Comparison of ENCODE assay signal across 1 cellular context in genomic region chr12:25769076-25769945, GRCh38.
TF ChIP-seq lines count a peak whose summit lies in the region.

No MANE protein-coding gene starts in this region.

TF ChIP-seq in WTC11, 78 proteins besides CTCF, POLR2A, EP300 and RAD21:
- TF ChIP-seq, protein P1, sequence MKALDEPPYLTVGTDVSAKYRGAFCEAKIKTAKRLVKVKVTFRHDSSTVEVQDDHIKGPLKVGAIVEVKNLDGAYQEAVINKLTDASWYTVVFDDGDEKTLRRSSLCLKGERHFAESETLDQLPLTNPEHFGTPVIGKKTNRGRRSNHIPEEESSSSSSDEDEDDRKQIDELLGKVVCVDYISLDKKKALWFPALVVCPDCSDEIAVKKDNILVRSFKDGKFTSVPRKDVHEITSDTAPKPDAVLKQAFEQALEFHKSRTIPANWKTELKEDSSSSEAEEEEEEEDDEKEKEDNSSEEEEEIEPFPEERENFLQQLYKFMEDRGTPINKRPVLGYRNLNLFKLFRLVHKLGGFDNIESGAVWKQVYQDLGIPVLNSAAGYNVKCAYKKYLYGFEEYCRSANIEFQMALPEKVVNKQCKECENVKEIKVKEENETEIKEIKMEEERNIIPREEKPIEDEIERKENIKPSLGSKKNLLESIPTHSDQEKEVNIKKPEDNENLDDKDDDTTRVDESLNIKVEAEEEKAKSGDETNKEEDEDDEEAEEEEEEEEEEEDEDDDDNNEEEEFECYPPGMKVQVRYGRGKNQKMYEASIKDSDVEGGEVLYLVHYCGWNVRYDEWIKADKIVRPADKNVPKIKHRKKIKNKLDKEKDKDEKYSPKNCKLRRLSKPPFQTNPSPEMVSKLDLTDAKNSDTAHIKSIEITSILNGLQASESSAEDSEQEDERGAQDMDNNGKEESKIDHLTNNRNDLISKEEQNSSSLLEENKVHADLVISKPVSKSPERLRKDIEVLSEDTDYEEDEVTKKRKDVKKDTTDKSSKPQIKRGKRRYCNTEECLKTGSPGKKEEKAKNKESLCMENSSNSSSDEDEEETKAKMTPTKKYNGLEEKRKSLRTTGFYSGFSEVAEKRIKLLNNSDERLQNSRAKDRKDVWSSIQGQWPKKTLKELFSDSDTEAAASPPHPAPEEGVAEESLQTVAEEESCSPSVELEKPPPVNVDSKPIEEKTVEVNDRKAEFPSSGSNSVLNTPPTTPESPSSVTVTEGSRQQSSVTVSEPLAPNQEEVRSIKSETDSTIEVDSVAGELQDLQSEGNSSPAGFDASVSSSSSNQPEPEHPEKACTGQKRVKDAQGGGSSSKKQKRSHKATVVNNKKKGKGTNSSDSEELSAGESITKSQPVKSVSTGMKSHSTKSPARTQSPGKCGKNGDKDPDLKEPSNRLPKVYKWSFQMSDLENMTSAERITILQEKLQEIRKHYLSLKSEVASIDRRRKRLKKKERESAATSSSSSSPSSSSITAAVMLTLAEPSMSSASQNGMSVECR (CRISPR knock-in tag; IDR thresholded peaks at IDR 0.05; ENCODE audit: borderline replicate concordance) = no peak
- TF ChIP-seq, protein P2, sequence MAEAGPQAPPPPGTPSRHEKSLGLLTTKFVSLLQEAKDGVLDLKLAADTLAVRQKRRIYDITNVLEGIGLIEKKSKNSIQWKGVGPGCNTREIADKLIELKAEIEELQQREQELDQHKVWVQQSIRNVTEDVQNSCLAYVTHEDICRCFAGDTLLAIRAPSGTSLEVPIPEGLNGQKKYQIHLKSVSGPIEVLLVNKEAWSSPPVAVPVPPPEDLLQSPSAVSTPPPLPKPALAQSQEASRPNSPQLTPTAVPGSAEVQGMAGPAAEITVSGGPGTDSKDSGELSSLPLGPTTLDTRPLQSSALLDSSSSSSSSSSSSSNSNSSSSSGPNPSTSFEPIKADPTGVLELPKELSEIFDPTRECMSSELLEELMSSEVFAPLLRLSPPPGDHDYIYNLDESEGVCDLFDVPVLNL (CRISPR knock-in tag; IDR thresholded peaks at IDR 0.05; ENCODE audit: borderline replicate concordance, low read depth) = no peak
- no peak for TF ChIP-seq MYBL2 (CRISPR knock-in tag; IDR thresholded peaks at IDR 0.05)
- no peak for TF ChIP-seq ZNF121 (CRISPR knock-in tag; IDR thresholded peaks at IDR 0.05)
- no peak for TF ChIP-seq IRF2 (CRISPR knock-in tag; IDR thresholded peaks at IDR 0.05; ENCODE audit: borderline replicate concordance, low read depth)
- TF ChIP-seq, protein P3, sequence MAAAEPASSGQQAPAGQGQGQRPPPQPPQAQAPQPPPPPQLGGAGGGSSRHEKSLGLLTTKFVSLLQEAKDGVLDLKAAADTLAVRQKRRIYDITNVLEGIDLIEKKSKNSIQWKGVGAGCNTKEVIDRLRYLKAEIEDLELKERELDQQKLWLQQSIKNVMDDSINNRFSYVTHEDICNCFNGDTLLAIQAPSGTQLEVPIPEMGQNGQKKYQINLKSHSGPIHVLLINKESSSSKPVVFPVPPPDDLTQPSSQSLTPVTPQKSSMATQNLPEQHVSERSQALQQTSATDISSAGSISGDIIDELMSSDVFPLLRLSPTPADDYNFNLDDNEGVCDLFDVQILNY (CRISPR knock-in tag; IDR thresholded peaks at IDR 0.05) = no peak
- TF ChIP-seq GRHL2 (CRISPR knock-in tag; IDR thresholded peaks at IDR 0.05; ENCODE audit: insufficient replicate concordance, severe bottlenecking) = no peak
- no peak for TF ChIP-seq SP1 (CRISPR knock-in tag; conservative IDR thresholded peaks at IDR 0.05)
- no peak for TF ChIP-seq HMGA2 (CRISPR knock-in tag; IDR thresholded peaks at IDR 0.05)
- TF ChIP-seq FOXP1 (CRISPR knock-in tag; IDR thresholded peaks at IDR 0.05; ENCODE audit: borderline replicate concordance) = no peak
- no peak for TF ChIP-seq RELA (CRISPR knock-in tag; IDR thresholded peaks at IDR 0.05; ENCODE audit: borderline replicate concordance)
- no peak for TF ChIP-seq GTF2I (CRISPR knock-in tag; conservative IDR thresholded peaks at IDR 0.05)
- no peak for TF ChIP-seq JUN (CRISPR knock-in tag; IDR thresholded peaks at IDR 0.05)
- TF ChIP-seq MXD4 (CRISPR knock-in tag; IDR thresholded peaks at IDR 0.05; ENCODE audit: borderline replicate concordance) = no peak
- no peak for TF ChIP-seq ESRRA (CRISPR knock-in tag; IDR thresholded peaks at IDR 0.05; ENCODE audit: borderline replicate concordance)
- no peak for TF ChIP-seq CREM (CRISPR knock-in tag; IDR thresholded peaks at IDR 0.05)
- TF ChIP-seq ZNF671 (CRISPR knock-in tag; IDR thresholded peaks at IDR 0.05) = no peak
- TF ChIP-seq, protein P4, sequence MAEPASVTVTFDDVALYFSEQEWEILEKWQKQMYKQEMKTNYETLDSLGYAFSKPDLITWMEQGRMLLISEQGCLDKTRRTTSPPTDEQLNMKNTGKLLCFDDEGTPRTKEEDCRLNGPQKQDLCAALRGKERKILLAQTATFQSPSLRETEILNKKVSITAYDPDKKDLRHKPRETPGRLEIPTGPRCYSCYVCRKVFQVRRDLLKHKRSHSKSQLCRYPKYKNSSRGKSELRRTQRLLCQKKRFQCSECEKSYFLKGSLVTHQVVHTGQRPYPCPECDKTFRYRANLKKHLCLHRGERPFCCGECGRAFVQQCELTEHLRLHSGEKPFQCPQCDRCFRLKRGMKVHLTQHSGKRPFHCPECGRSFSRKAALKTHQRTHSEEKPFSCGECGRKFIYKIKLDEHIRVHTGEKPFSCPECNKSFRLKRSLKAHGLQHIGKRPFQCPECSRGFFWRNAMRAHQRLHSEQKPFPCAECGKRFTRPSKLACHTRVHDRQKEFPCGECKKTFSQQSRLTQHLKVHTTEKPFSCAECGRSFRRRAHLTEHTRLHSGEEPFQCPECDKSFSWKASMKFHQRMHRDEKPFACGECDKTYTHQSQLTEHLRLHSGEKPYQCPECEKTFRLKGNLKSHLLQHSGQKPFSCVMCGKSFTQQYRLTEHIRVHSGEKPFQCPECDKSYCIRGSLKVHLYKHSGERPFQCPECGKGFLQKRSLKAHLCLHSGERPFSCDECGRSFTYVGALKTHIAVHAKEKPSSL (CRISPR knock-in tag; conservative IDR thresholded peaks at IDR 0.05) = no peak
- TF ChIP-seq, protein P5, sequence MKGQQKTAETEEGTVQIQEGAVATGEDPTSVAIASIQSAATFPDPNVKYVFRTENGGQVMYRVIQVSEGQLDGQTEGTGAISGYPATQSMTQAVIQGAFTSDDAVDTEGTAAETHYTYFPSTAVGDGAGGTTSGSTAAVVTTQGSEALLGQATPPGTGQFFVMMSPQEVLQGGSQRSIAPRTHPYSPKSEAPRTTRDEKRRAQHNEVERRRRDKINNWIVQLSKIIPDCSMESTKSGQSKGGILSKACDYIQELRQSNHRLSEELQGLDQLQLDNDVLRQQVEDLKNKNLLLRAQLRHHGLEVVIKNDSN (CRISPR knock-in tag; IDR thresholded peaks at IDR 0.05) = no peak
TF ChIP-seq in WTC11: peak in this region for 0.
